In the genomic region with DNA sequence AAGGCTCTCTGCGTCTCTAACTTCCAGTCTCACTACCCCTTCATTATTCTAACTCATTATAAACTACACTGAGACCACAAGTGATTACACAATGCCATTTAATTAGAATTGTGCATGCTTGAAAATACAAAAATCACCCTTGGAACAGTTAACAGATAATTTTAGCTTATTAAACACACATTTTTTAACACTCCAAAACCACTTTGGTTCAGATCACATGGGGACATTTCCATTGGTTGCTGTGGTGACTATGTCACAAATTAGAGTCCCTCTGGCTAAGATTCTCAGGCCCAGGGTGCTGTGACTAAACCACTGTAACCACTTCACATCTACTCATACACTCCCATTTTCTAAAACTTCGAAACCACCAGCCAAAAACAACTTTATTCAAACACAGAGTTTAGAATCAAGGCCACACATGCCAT, we compare ENCODE assay signal across 1 cellular context.
TF ChIP-seq lines count a peak whose summit lies in the region.

No MANE protein-coding gene starts in this region.

TF ChIP-seq in HEK293, 187 proteins besides CTCF, POLR2A, EP300 and RAD21 (continued from another document):
- TF ChIP-seq, protein P1, sequence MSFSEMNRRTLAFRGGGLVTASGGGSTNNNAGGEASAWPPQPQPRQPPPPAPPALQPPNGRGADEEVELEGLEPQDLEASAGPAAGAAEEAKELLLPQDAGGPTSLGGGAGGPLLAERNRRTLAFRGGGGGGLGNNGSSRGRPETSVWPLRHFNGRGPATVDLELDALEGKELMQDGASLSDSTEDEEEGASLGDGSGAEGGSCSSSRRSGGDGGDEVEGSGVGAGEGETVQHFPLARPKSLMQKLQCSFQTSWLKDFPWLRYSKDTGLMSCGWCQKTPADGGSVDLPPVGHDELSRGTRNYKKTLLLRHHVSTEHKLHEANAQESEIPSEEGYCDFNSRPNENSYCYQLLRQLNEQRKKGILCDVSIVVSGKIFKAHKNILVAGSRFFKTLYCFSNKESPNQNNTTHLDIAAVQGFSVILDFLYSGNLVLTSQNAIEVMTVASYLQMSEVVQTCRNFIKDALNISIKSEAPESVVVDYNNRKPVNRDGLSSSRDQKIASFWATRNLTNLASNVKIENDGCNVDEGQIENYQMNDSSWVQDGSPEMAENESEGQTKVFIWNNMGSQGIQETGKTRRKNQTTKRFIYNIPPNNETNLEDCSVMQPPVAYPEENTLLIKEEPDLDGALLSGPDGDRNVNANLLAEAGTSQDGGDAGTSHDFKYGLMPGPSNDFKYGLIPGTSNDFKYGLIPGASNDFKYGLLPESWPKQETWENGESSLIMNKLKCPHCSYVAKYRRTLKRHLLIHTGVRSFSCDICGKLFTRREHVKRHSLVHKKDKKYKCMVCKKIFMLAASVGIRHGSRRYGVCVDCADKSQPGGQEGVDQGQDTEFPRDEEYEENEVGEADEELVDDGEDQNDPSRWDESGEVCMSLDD (tag by site-specific recombination; IDR thresholded peaks at IDR 0.05), result no peak
- TF ChIP-seq ZBTB48 (tag by site-specific recombination; IDR thresholded peaks at IDR 0.05), result no peak
- TF ChIP-seq WT1 (tag by site-specific recombination; IDR thresholded peaks at IDR 0.05), result peak; percentile 37; the same call in 1 of the 2 replicates
- peak; percentile 100 for TF ChIP-seq SP7 (tag by site-specific recombination; IDR thresholded peaks at IDR 0.05)
- TF ChIP-seq OSR2 (tag by site-specific recombination; IDR thresholded peaks at IDR 0.05), result peak; percentile 24; the same call in 1 of the 2 replicates
- TF ChIP-seq ZNF2 (tag by site-specific recombination; IDR thresholded peaks at IDR 0.05), result no peak
- TF ChIP-seq, protein P2, sequence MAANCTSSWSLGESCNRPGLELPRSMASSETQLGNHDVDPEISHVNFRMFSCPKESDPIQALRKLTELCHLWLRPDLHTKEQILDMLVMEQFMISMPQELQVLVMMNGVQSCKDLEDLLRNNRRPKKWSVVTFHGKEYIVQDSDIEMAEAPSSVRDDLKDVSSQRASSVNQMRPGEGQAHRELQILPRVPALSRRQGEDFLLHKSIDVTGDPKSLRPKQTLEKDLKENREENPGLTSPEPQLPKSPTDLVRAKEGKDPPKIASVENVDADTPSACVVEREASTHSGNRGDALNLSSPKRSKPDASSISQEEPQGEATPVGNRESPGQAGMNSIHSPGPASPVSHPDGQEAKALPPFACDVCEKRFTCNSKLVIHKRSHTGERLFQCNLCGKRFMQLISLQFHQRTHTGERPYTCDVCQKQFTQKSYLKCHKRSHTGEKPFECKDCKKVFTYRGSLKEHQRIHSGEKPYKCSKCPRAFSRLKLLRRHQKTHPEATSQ (tag by site-specific recombination; IDR thresholded peaks at IDR 0.05), result no peak
- TF ChIP-seq ZNF529 (tag by site-specific recombination; IDR thresholded peaks at IDR 0.05; ENCODE audit: insufficient replicate concordance), result no peak
- no peak for TF ChIP-seq ZNF501 (tag by site-specific recombination; IDR thresholded peaks at IDR 0.05)
- no peak for TF ChIP-seq ZNF571 (tag by site-specific recombination; IDR thresholded peaks at IDR 0.05)
- TF ChIP-seq PATZ1 (tag by site-specific recombination; IDR thresholded peaks at IDR 0.05), result no peak
- TF ChIP-seq SCRT1 (tag by site-specific recombination; IDR thresholded peaks at IDR 0.05; ENCODE audit: borderline replicate concordance), result no peak
- TF ChIP-seq, protein P3, sequence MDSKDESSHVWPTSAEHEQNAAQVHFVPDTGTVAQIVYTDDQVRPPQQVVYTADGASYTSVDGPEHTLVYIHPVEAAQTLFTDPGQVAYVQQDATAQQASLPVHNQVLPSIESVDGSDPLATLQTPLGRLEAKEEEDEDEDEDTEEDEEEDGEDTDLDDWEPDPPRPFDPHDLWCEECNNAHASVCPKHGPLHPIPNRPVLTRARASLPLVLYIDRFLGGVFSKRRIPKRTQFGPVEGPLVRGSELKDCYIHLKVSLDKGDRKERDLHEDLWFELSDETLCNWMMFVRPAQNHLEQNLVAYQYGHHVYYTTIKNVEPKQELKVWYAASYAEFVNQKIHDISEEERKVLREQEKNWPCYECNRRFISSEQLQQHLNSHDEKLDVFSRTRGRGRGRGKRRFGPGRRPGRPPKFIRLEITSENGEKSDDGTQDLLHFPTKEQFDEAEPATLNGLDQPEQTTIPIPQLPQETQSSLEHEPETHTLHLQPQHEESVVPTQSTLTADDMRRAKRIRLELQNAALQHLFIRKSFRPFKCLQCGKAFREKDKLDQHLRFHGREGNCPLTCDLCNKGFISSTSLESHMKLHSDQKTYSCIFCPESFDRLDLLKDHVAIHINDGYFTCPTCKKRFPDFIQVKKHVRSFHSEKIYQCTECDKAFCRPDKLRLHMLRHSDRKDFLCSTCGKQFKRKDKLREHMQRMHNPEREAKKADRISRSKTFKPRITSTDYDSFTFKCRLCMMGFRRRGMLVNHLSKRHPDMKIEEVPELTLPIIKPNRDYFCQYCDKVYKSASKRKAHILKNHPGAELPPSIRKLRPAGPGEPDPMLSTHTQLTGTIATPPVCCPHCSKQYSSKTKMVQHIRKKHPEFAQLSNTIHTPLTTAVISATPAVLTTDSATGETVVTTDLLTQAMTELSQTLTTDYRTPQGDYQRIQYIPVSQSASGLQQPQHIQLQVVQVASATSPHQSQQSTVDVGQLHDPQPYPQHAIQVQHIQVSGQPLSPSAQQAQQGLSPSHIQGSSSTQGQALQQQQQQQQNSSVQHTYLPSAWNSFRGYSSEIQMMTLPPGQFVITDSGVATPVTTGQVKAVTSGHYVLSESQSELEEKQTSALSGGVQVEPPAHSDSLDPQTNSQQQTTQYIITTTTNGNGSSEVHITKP (tag by site-specific recombination; IDR thresholded peaks at IDR 0.05), result 0 out of 2 replicates have a peak, but pooled peaks have one; percentile 18
